8 cellular contexts compared by ENCODE assay signal in the genomic region with DNA sequence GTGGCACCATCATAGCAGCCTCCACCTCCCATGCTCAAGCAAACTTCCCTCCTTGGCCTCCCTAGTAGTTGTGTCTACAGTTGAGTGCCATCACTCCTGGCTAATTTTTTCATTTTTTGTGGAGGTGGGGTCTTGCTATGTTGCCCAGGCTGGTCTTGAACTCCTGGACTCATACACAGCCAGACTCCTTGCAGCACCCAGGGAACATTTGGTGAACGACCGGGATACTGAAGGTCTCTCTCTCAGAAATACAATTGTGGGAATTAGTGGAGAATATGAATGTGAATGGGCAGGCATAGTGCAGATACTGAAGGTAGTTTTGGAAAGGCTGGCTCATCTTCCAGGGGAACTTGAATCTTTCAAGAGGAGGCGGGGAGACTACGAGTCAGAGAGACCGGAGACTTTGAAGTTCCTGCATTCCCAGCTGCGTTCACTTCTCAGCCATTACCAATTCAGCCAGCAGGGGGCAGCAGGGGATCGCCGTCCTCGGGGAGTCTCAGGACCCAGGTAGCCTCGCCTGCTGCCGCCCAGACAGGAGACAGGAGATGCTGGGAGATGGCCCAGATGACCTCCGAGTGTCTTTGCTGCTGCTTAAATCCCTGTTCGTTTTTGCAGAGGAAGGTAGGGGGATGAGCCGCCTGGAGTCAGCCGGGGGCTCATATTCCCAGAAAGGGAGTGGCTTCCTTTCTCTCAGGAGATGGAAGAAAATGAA.
DNase-seq lines count a peak whose midpoint lies in the region; ATAC-seq lines count a peak whose summit lies in the region.

No MANE protein-coding gene starts in this region.

- CTCF ChIA-PET in activated naive CD4-positive, alpha-beta T cell treated with anti-CD3 and anti-CD28 coated beads, Interleukin-2, amount 10 ng/mL, durations not matched to agents 7 days and 5 days (lab: Charles Lee), result interaction anchor here (1.3 kb wide), 1 partner anchor 106 kb away, joined by 3 read pairs; no protein-coding TSS in a partner anchor

- intact Hi-C loops in cardiac septum (cut with DNase I), result loop anchor here (2.0 kb wide), 1 partner anchor 1021 kb away; no protein-coding TSS in a partner anchor

- peaks cover 22% of the 10 kb centered on the region for H3K27me3 Mint-ChIP-seq in activated naive CD4-positive, alpha-beta T cell treated with anti-CD3 and anti-CD28 coated beads, Interleukin-2, amount 10 ng/mL, durations not matched to agents 7 days and 5 days

- no peak for ATAC-seq in GM19035 (IDR thresholded peaks at IDR 0.05; ENCODE audit: unreplicated experiment)
- ATAC-seq in HG03135 (IDR thresholded peaks at IDR 0.05; ENCODE audit: unreplicated experiment), result no peak

- DNase-seq in C1 segment of cervical spinal cord (lab: John Stamatoyannopoulos, UW) (peak in 11 of 14 donors; percentile 1 to 55 (median 29)), GM19238 (ENCODE audit: insufficient read length, low spot score) (peak; percentile 43), NCI-H226 (peak; percentile 63), cardiac septum (ENCODE audit: low spot score) (peak; percentile 82), putamen (ENCODE audit: low spot score) (peak; percentile 71)
- DNase-seq in activated naive CD4-positive, alpha-beta T cell treated with anti-CD3 and anti-CD28 coated beads, Interleukin-2, amount 10 ng/mL, durations not matched to agents 7 days and 5 days, result peak; percentile 53

- H3K4me1 Mint-ChIP-seq in activated naive CD4-positive, alpha-beta T cell treated with anti-CD3 and anti-CD28 coated beads, Interleukin-2, amount 10 ng/mL, durations not matched to agents 7 days and 5 days, result no peaks in the 10 kb centered on the region

- no peaks in the 10 kb centered on the region for H3K36me3 Mint-ChIP-seq in activated naive CD4-positive, alpha-beta T cell treated with anti-CD3 and anti-CD28 coated beads, Interleukin-2, amount 10 ng/mL, durations not matched to agents 7 days and 5 days

- no peak overlapping the region for H3K4me3 Mint-ChIP-seq in activated naive CD4-positive, alpha-beta T cell treated with anti-CD3 and anti-CD28 coated beads, Interleukin-2, amount 10 ng/mL, durations not matched to agents 7 days and 5 days

- no peaks in the 10 kb centered on the region for H3K9me3 Mint-ChIP-seq in activated naive CD4-positive, alpha-beta T cell treated with anti-CD3 and anti-CD28 coated beads, Interleukin-2, amount 10 ng/mL, durations not matched to agents 7 days and 5 days

- H3K27ac Mint-ChIP-seq in activated naive CD4-positive, alpha-beta T cell treated with anti-CD3 and anti-CD28 coated beads, Interleukin-2, amount 10 ng/mL, durations not matched to agents 7 days and 5 days, result no peak overlapping the region

Comparison
In these comparisons a context has a peak if more than half of its experiments do, and no peak if none do; other contexts are left out.
1. DNase-seq: peak in every context shown above with its lines; median percentile 82 in cardiac septum; 71 in putamen; 63 in NCI-H226; 53 in activated naive CD4-positive, alpha-beta T cell treated with anti-CD3 and anti-CD28 coated beads, Interleukin-2, amount 10 ng/mL, durations not matched to agents 7 days and 5 days; 43 in GM19238; 29 in C1 segment of cervical spinal cord.